Comparison of ENCODE assay signal across 8 cellular contexts in genomic region chr4:68271851-68272756, GRCh38. TPM values are rescaled to one million over a fixed set of nuclear protein-coding genes. Genes with fewer than 3 reads are reported as not detected.
DNase-seq lines count a peak whose midpoint lies in the region; ATAC-seq and TF ChIP-seq lines count a peak whose summit lies in the region.

No MANE protein-coding gene starts in this region.

- no peak for TF ChIP-seq EP300 in esophagus muscularis mucosa (IDR thresholded peaks at IDR 0.05)

- intact Hi-C loops in natural killer cell (cut with micrococcal nuclease) (loop anchor here (1.0 kb wide), 1 partner anchor 104 kb away; no protein-coding TSS in a partner anchor), esophagus muscularis mucosa (cut with DNase I) (loop anchor here (2.0 kb wide), 1 partner anchor 103 kb away; no protein-coding TSS in a partner anchor), posterior vena cava (cut with DNase I) (loop anchor here (5.0 kb wide), 1 partner anchor 105 kb away; no protein-coding TSS in a partner anchor)

- H3K4me1 ChIP-seq in esophagus muscularis mucosa, result peaks cover 0 to 7% (median 0%) of the 10 kb centered on the region in 4 donors

- no peaks in the 10 kb centered on the region for H3K36me3 Mint-ChIP-seq in natural killer cell
- no peaks in the 10 kb centered on the region for H3K36me3 Mint-ChIP-seq in natural killer cell treated with Interleukin-12 subunit alpha and Interleukin-12 subunit beta and Interleukin-15 and Interleukin-18, amount 100 ng/mL, for 72 hours
- H3K36me3 Mint-ChIP-seq in nephron (ENCODE audit: low read depth), result no peaks in the 10 kb centered on the region

- H3K4me3 Mint-ChIP-seq in natural killer cell, result peak overlapping the region; percentile 40
- no peak overlapping the region for H3K4me3 Mint-ChIP-seq in natural killer cell treated with Interleukin-12 subunit alpha and Interleukin-12 subunit beta and Interleukin-15 and Interleukin-18, amount 100 ng/mL, for 72 hours
- peak overlapping the region; percentile 76 to 81 (median 77) for H3K4me3 Mint-ChIP-seq in nephron

- TF ChIP-seq CTCF in natural killer cell (IDR thresholded peaks at IDR 0.05), result peak; percentile 78
- TF ChIP-seq CTCF in esophagus muscularis mucosa (IDR thresholded peaks at IDR 0.05), result peak; percentile 73 to 80 (median 76)
- peak; percentile 60 to 83 (median 72) for TF ChIP-seq CTCF in nephron (IDR thresholded peaks at IDR 0.05; ENCODE audit: unreplicated experiment in 3 of 3)

- no peaks in the 10 kb centered on the region for H3K36me3 ChIP-seq in esophagus muscularis mucosa

- peak overlapping the region; percentile 1 to 35 (median 14) for H3K4me3 ChIP-seq in esophagus muscularis mucosa

- H3K27me3 ChIP-seq in esophagus muscularis mucosa, result peaks cover 0 to 17% (median 7%) of the 10 kb centered on the region in 4 donors

- TF ChIP-seq POLR2A in esophagus muscularis mucosa (IDR thresholded peaks at IDR 0.05; ENCODE audit: low read depth), result no peak

- no peak overlapping the region for H3K27ac ChIP-seq in esophagus muscularis mucosa (replicated peaks in 1 of 4)

- no peak overlapping the region for H3K27ac Mint-ChIP-seq in natural killer cell
- no peak overlapping the region for H3K27ac Mint-ChIP-seq in natural killer cell treated with Interleukin-12 subunit alpha and Interleukin-12 subunit beta and Interleukin-15 and Interleukin-18, amount 100 ng/mL, for 72 hours
- H3K27ac Mint-ChIP-seq in nephron, result peak overlapping the region; percentile 61 to 77 (median 74)

- H3K9me3 ChIP-seq in esophagus muscularis mucosa, result no peaks in the 10 kb centered on the region

- no peaks in the 10 kb centered on the region for H3K9me3 Mint-ChIP-seq in natural killer cell
- no peaks in the 10 kb centered on the region for H3K9me3 Mint-ChIP-seq in natural killer cell treated with Interleukin-12 subunit alpha and Interleukin-12 subunit beta and Interleukin-15 and Interleukin-18, amount 100 ng/mL, for 72 hours
- H3K9me3 Mint-ChIP-seq in nephron, result no peaks in the 10 kb centered on the region

- H3K4me1 Mint-ChIP-seq in natural killer cell (peaks cover 10 to 16% of the 10 kb centered on the region in 2 donors), nephron (peaks cover 12% of the 10 kb centered on the region)
- peaks cover 3 to 6% of the 10 kb centered on the region in 2 donors for H3K4me1 Mint-ChIP-seq in natural killer cell treated with Interleukin-12 subunit alpha and Interleukin-12 subunit beta and Interleukin-15 and Interleukin-18, amount 100 ng/mL, for 72 hours (ENCODE audit: low read depth in 2 of 2)

- ATAC-seq in natural killer cell (peak; percentile 74 to 89 (median 87)), GM21515 (IDR thresholded peaks at IDR 0.05; ENCODE audit: unreplicated experiment) (peak; percentile 67)
- no peak for ATAC-seq in natural killer cell treated with Interleukin-12 subunit alpha and Interleukin-12 subunit beta and Interleukin-15 and Interleukin-18, amount 100 ng/mL, for 72 hours

- DNase-seq in natural killer cell (no peak), HS-5 (ENCODE audit: low read depth) (peak; percentile 40), SKM-1 treated with dmso at 0.1 percent for 144 hours (lab: John Stamatoyannopoulos, UW; ENCODE audit: unreplicated experiment) (peak; percentile 23), esophagus muscularis mucosa (ENCODE audit: extremely low spot score) (no peak), posterior vena cava (ENCODE audit: low spot score) (no peak)
- no peak for DNase-seq in natural killer cell treated with Interleukin-12 subunit alpha and Interleukin-12 subunit beta and Interleukin-15 and Interleukin-18, amount 100 ng/mL, for 72 hours (ENCODE audit: low spot score)

- H3K27me3 Mint-ChIP-seq in natural killer cell (ENCODE audit: low read depth in 2 of 2) (peaks cover 0 to 4% of the 10 kb centered on the region in 2 donors), nephron (ENCODE audit: low read depth) (no peaks in the 10 kb centered on the region)
- H3K27me3 Mint-ChIP-seq in natural killer cell treated with Interleukin-12 subunit alpha and Interleukin-12 subunit beta and Interleukin-15 and Interleukin-18, amount 100 ng/mL, for 72 hours, result no peaks in the 10 kb centered on the region

- 15% methylated on average over 13 of the region's 13 CpGs for WGBS in esophagus muscularis mucosa

RNA-seq across cellular contexts. Expression of gene TMPRSS11B, which starts 26.6 kb away (rescaled TPM):
- not detected for total RNA-seq in natural killer cell
- not detected for total RNA-seq in natural killer cell treated with Interleukin-12 subunit alpha and Interleukin-12 subunit beta and Interleukin-15 and Interleukin-18, amount 100 ng/mL, for 72 hours
- under 1 TPM in 1 of 4 donors, not detected in 3; 0.83 TPM for total RNA-seq in esophagus muscularis mucosa
- not detected for total RNA-seq in posterior vena cava

Comparison
In these comparisons a context has a peak if more than half of its experiments do, and no peak if none do; other contexts are left out.
1. ATAC-seq: peak in natural killer cell (3 of 3) and GM21515 (single experiment); none in natural killer cell treated with Interleukin-12 subunit alpha and Interleukin-12 subunit beta and Interleukin-15 and Interleukin-18, amount 100 ng/mL, for 72 hours (0 of 2).
2. DNase-seq: peak in HS-5 (single experiment) and SKM-1 treated with dmso at 0.1 percent for 144 hours (single experiment); none in natural killer cell (single experiment), natural killer cell treated with Interleukin-12 subunit alpha and Interleukin-12 subunit beta and Interleukin-15 and Interleukin-18, amount 100 ng/mL, for 72 hours (single experiment), esophagus muscularis mucosa (single experiment) and posterior vena cava (single experiment).
3. H3K27ac Mint-ChIP-seq: peak in nephron (3 of 3); none in natural killer cell (0 of 2) and natural killer cell treated with Interleukin-12 subunit alpha and Interleukin-12 subunit beta and Interleukin-15 and Interleukin-18, amount 100 ng/mL, for 72 hours (0 of 2).
4. Peak in every context shown above with its lines, with median percentiles within 50 percentile points of each other: CTCF ChIP-seq.